ENCODE assay signal across 1 cellular context in the genomic region with DNA sequence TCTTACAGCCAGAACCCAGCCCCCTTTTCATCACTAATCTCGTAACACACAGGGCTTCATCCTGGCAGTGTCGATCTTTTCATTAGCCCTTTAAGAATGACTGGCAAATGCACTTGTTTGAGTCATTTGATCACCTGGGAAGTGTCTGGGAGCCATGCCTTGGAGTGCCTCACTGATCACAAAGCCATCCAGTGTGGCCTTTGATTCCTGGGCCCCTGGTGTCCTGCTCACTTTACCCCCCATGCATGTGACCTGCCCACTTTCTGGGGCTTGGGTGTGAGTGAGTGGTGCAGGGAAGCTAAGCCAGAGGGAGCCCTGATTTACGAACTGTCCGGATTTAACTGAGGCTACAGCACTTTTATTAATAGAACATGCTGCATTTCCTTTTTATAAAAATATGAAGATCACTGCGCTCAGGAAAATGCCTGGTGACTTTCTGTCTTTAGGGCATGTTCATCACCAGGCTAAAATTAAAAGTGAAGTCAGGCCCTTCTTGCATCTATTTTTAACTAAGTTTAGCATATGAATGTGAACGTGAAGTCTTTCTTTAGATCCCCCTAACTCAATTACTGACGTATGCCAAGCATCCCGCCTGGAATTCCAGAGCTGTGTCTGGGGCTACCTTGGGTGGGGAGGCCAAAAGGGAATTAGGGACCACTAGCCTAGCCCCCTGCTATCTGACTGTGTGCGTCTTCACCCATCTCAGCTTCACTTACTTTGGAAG.
TF ChIP-seq lines count a peak whose summit lies in the region.

No MANE protein-coding gene starts in this region.

TF ChIP-seq in IMR-90, 13 proteins besides CTCF, POLR2A, EP300 and RAD21:
- TF ChIP-seq SMC3 (IDR thresholded peaks at IDR 0.05; ENCODE audit: low read depth, low read length) (no peak), FOS (IDR thresholded peaks at IDR 0.05; ENCODE audit: low read depth, low read length) (no peak), CHD1 (IDR thresholded peaks at IDR 0.05; ENCODE audit: low read depth, low read length) (no peak), RFX5 (IDR thresholded peaks at IDR 0.05; ENCODE audit: low read depth, low read length) (no peak), NFE2L2 (IDR thresholded peaks at IDR 0.05; ENCODE audit: low read depth, low read length) (no peak), BHLHE40 (IDR thresholded peaks at IDR 0.05; ENCODE audit: low read depth, low read length) (no peak), MXI1 (IDR thresholded peaks at IDR 0.05; ENCODE audit: borderline replicate concordance, low read depth, low read length) (no peak), RCOR1 (IDR thresholded peaks at IDR 0.05; ENCODE audit: insufficient replicate concordance, low read length) (no peak), MAZ (IDR thresholded peaks at IDR 0.05; ENCODE audit: borderline replicate concordance, low read depth, low read length) (no peak), MAFK (IDR thresholded peaks at IDR 0.05; ENCODE audit: low read depth, low read length) (no peak), CEBPB (IDR thresholded peaks at IDR 0.05; ENCODE audit: low read depth, low read length) (no peak)
- TF ChIP-seq, protein P1, sequence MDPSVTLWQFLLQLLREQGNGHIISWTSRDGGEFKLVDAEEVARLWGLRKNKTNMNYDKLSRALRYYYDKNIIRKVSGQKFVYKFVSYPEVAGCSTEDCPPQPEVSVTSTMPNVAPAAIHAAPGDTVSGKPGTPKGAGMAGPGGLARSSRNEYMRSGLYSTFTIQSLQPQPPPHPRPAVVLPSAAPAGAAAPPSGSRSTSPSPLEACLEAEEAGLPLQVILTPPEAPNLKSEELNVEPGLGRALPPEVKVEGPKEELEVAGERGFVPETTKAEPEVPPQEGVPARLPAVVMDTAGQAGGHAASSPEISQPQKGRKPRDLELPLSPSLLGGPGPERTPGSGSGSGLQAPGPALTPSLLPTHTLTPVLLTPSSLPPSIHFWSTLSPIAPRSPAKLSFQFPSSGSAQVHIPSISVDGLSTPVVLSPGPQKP (IDR thresholded peaks at IDR 0.05; ENCODE audit: borderline replicate concordance, low read depth, low read length), result no peak
- TF ChIP-seq, protein P2, sequence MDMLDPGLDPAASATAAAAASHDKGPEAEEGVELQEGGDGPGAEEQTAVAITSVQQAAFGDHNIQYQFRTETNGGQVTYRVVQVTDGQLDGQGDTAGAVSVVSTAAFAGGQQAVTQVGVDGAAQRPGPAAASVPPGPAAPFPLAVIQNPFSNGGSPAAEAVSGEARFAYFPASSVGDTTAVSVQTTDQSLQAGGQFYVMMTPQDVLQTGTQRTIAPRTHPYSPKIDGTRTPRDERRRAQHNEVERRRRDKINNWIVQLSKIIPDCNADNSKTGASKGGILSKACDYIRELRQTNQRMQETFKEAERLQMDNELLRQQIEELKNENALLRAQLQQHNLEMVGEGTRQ (IDR thresholded peaks at IDR 0.05; ENCODE audit: low read depth, low read length), result no peak
